17 cellular contexts compared by ENCODE assay signal in genomic region chr2:11168488-11168887, GRCh38.
"Had no signal": no experiment of that assay in that cellular context is flagged by ENCODE, and none has a peak within 500 bp of the region (broad histone marks: within the 10 kb centered on the region; RNA-seq: fewer than 3 reads in every experiment).

No MANE protein-coding gene starts in this region.

- H3K36me3 ChIP-seq: colonic mucosa had no signal

- H3K9me3 Mint-ChIP-seq: activated naive CD8-positive, alpha-beta T cell treated with anti-CD3 and anti-CD28 coated beads, Interleukin-2, amount 10 ng/mL, durations not matched to agents 7 days and 5 days; immature natural killer cell; stimulated activated naive CD8-positive, alpha-beta T cell treated with anti-CD3 and anti-CD28 coated beads, Interleukin-15, amount 100 ng/mL, for 72 hours had no signal

- H3K4me3 Mint-ChIP-seq: activated naive CD8-positive, alpha-beta T cell treated with anti-CD3 and anti-CD28 coated beads, Interleukin-2, amount 10 ng/mL, durations not matched to agents 7 days and 5 days; immature natural killer cell; stimulated activated naive CD8-positive, alpha-beta T cell treated with anti-CD3 and anti-CD28 coated beads, Interleukin-15, amount 100 ng/mL, for 72 hours had no signal

- H3K4me1 Mint-ChIP-seq: activated naive CD8-positive, alpha-beta T cell treated with anti-CD3 and anti-CD28 coated beads, Interleukin-2, amount 10 ng/mL, durations not matched to agents 7 days and 5 days; stimulated activated naive CD8-positive, alpha-beta T cell treated with anti-CD3 and anti-CD28 coated beads, Interleukin-15, amount 100 ng/mL, for 72 hours had no signal

- DNase-seq: activated CD4-positive, alpha-beta T cell treated with anti-CD3 and anti-CD28 coated beads, Interleukin-2, amount 50 U/mL, for 48 hours; activated gamma-delta T cell treated with Interleukin-2 at 50 U/mL for 16 hours; activated naive CD8-positive, alpha-beta T cell treated with anti-CD3 and anti-CD28 coated beads, Interleukin-2, amount 10 ng/mL, durations not matched to agents 7 days and 5 days; activated T-cell treated with anti-CD3 and anti-CD28 coated beads, Interleukin-2, amount 50 U/mL, for 48 hours; aorta; colonic mucosa; foreskin keratinocyte; immature natural killer cell; left cardiac atrium; midbrain; psoas muscle; stimulated activated CD4-positive, alpha-beta T cell treated with anti-CD3 and anti-CD28 coated beads, Interleukin-12 subunit alpha, Interleukin-12 subunit beta, amount 100 ng/mL, for 4 hours; stimulated activated naive CD8-positive, alpha-beta T cell treated with anti-CD3 and anti-CD28 coated beads, Interleukin-15, amount 100 ng/mL, for 72 hours; T-helper 2 cell had no signal

- H3K4me1 ChIP-seq: colonic mucosa, foreskin keratinocyte, psoas muscle had no signal

- H3K27me3 ChIP-seq: colonic mucosa, foreskin keratinocyte had no signal

- ATAC-seq: activated CD4-positive, CD25-positive, alpha-beta regulatory T cell treated with anti-CD3 and anti-CD28 coated beads, Interleukin-2, amount 50 U/mL, for 24 hours; foreskin keratinocyte; sciatic nerve; stimulated activated naive CD8-positive, alpha-beta T cell treated with anti-CD3 and anti-CD28 coated beads, Interleukin-15, amount 100 ng/mL, for 72 hours had no signal

- H3K4me3 ChIP-seq: colonic mucosa, lung, psoas muscle had no signal

- H3K9me3 ChIP-seq: colonic mucosa, psoas muscle had no signal

- H3K27ac Mint-ChIP-seq: activated naive CD8-positive, alpha-beta T cell treated with anti-CD3 and anti-CD28 coated beads, Interleukin-2, amount 10 ng/mL, durations not matched to agents 7 days and 5 days; immature natural killer cell; stimulated activated naive CD8-positive, alpha-beta T cell treated with anti-CD3 and anti-CD28 coated beads, Interleukin-15, amount 100 ng/mL, for 72 hours had no signal

- H3K27ac ChIP-seq: colonic mucosa, foreskin keratinocyte, psoas muscle had no signal

- H3K27me3 Mint-ChIP-seq: activated naive CD8-positive, alpha-beta T cell treated with anti-CD3 and anti-CD28 coated beads, Interleukin-2, amount 10 ng/mL, durations not matched to agents 7 days and 5 days; stimulated activated naive CD8-positive, alpha-beta T cell treated with anti-CD3 and anti-CD28 coated beads, Interleukin-15, amount 100 ng/mL, for 72 hours had no signal
